1 cellular context compared by ENCODE assay signal in genomic region chr10:94363251-94363565, GRCh38.
TF ChIP-seq lines count a peak whose summit lies in the region.

No MANE protein-coding gene starts in this region.

TF ChIP-seq in GM12878, 131 proteins besides CTCF, POLR2A, EP300 and RAD21 (continued from another document):
- TF ChIP-seq, protein P1, sequence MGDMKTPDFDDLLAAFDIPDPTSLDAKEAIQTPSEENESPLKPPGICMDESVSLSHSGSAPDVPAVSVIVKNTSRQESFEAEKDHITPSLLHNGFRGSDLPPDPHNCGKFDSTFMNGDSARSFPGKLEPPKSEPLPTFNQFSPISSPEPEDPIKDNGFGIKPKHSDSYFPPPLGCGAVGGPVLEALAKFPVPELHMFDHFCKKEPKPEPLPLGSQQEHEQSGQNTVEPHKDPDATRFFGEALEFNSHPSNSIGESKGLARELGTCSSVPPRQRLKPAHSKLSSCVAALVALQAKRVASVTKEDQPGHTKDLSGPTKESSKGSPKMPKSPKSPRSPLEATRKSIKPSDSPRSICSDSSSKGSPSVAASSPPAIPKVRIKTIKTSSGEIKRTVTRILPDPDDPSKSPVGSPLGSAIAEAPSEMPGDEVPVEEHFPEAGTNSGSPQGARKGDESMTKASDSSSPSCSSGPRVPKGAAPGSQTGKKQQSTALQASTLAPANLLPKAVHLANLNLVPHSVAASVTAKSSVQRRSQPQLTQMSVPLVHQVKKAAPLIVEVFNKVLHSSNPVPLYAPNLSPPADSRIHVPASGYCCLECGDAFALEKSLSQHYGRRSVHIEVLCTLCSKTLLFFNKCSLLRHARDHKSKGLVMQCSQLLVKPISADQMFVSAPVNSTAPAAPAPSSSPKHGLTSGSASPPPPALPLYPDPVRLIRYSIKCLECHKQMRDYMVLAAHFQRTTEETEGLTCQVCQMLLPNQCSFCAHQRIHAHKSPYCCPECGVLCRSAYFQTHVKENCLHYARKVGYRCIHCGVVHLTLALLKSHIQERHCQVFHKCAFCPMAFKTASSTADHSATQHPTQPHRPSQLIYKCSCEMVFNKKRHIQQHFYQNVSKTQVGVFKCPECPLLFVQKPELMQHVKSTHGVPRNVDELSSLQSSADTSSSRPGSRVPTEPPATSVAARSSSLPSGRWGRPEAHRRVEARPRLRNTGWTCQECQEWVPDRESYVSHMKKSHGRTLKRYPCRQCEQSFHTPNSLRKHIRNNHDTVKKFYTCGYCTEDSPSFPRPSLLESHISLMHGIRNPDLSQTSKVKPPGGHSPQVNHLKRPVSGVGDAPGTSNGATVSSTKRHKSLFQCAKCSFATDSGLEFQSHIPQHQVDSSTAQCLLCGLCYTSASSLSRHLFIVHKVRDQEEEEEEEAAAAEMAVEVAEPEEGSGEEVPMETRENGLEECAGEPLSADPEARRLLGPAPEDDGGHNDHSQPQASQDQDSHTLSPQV (IDR thresholded peaks at IDR 0.05): no peak
- TF ChIP-seq BMI1 (IDR thresholded peaks at IDR 0.05; ENCODE audit: borderline replicate concordance): no peak
- TF ChIP-seq MLLT1 (IDR thresholded peaks at IDR 0.05): no peak; the same call in 1 of the 2 replicates
- no peak for TF ChIP-seq CREM (IDR thresholded peaks at IDR 0.05; ENCODE audit: low read depth)
- no peak for TF ChIP-seq ESRRA (IDR thresholded peaks at IDR 0.05; ENCODE audit: low read length)
- no peak for TF ChIP-seq RUNX3 (IDR thresholded peaks at IDR 0.05; ENCODE audit: low read length)
- TF ChIP-seq GATAD2B (conservative IDR thresholded peaks at IDR 0.05; ENCODE audit: low read depth): no peak
- TF ChIP-seq SREBF1 (IDR thresholded peaks at IDR 0.05; ENCODE audit: low read length): no peak
- no peak for TF ChIP-seq BACH1 (IDR thresholded peaks at IDR 0.05; ENCODE audit: borderline replicate concordance)
TF ChIP-seq in GM12878: peak in this region for 0.
